ENCODE assay signal across 8 cellular contexts in the genomic region with DNA sequence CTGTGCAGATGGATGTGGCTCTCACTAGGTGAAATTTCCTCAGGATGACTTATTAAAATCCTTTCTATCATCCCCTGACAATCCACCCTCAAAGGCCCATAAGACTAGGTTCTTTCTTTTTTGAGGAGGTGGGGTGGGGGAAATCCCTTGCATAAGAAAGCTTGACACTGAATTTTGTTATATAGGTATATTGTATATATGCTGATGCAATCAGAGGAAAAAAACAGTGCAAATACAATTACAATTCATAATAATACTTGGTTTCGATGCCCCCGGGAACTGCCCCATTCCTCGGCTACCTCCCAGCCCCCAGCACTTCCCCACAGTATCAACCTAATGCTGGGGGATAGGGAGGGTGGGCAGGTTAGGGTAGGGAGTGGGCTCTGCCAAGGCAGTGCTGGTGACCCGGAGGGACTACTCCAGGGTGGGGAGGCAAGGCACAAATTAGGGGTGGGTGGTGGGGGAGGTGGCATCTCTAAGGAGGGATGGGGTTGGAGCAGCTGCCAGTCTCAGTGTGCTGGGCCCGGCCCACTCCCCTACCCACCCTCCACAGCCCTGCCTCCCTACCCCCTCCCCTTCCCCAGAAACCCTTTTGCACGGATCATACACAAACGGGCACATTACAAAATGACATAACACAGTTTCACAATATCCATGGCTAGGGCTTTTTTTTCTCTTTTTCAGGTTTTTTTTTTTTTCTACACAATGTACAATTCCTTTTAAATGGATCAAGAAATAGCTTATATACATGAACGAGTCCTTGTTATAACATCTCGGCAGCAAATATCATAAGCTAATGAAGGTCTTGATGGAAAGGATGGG. TPM values are rescaled to one million over a fixed set of nuclear protein-coding genes. Genes with fewer than 3 reads are reported as not detected.
DNase-seq lines count a peak whose midpoint lies in the region; ATAC-seq and TF ChIP-seq lines count a peak whose summit lies in the region.

No MANE protein-coding gene starts in this region.

- H3K4me1 Mint-ChIP-seq in activated naive CD4-positive, alpha-beta T cell treated with anti-CD3 and anti-CD28 coated beads, Interleukin-2, amount 10 ng/mL, durations not matched to agents 7 days and 5 days = peaks cover 29% of the 10 kb centered on the region

- H3K36me3 ChIP-seq in tibial nerve = peaks cover 0 to 59% (median 0%) of the 10 kb centered on the region in 3 donors
- H3K36me3 ChIP-seq in brain microvascular endothelial cell (replicated peaks) = peaks cover 15% of the 10 kb centered on the region

- no peak for TF ChIP-seq EP300 in tibial nerve (IDR thresholded peaks at IDR 0.05)

- no peak for TF ChIP-seq POLR2A in tibial nerve (IDR thresholded peaks at IDR 0.05)

- no peak overlapping the region for H3K4me3 ChIP-seq in tibial nerve
- H3K4me3 ChIP-seq in brain microvascular endothelial cell (ENCODE audit: low read depth, low read length) = no peak overlapping the region

- CTCF ChIA-PET in activated naive CD4-positive, alpha-beta T cell treated with anti-CD3 and anti-CD28 coated beads, Interleukin-2, amount 10 ng/mL, durations not matched to agents 7 days and 5 days (lab: Charles Lee) = interaction anchor here (1.6 kb wide), 1 partner anchor 9 kb away, joined by 4 read pairs; no protein-coding TSS in a partner anchor

- H3K9me3 ChIP-seq in tibial nerve = no peaks in the 10 kb centered on the region

- peak overlapping the region; percentile 19 for H3K27ac ChIP-seq in foreskin keratinocyte
- peak overlapping the region in 3 of 4 donors; percentile 31 to 70 (median 47) for H3K27ac ChIP-seq in tibial nerve
- H3K27ac ChIP-seq in brain microvascular endothelial cell = no peak overlapping the region

- H3K27ac Mint-ChIP-seq in activated naive CD4-positive, alpha-beta T cell treated with anti-CD3 and anti-CD28 coated beads, Interleukin-2, amount 10 ng/mL, durations not matched to agents 7 days and 5 days = peak overlapping the region; percentile 86

- H3K36me3 Mint-ChIP-seq in activated naive CD4-positive, alpha-beta T cell treated with anti-CD3 and anti-CD28 coated beads, Interleukin-2, amount 10 ng/mL, durations not matched to agents 7 days and 5 days = peaks cover 45% of the 10 kb centered on the region

- ATAC-seq in foreskin keratinocyte = no peak
- no peak for ATAC-seq in GM19452 (IDR thresholded peaks at IDR 0.05; ENCODE audit: unreplicated experiment)

- H3K27me3 ChIP-seq in foreskin keratinocyte (no peaks in the 10 kb centered on the region), tibial nerve (no peaks in the 10 kb centered on the region), brain microvascular endothelial cell (replicated peaks) (no peaks in the 10 kb centered on the region)

- H3K4me3 Mint-ChIP-seq in activated naive CD4-positive, alpha-beta T cell treated with anti-CD3 and anti-CD28 coated beads, Interleukin-2, amount 10 ng/mL, durations not matched to agents 7 days and 5 days = no peak overlapping the region

- in situ Hi-C loops in KBM-7 (cut with MboI; ENCODE audit: low pct_unique_long_range_greater_than_20kb, low sequenced_read_pairs) (loop anchor here (25.0 kb wide), 1 partner anchor 156 kb away; the partner anchor contains the start of genes CREB3L4, CRTC2 and SLC39A1), brain microvascular endothelial cell (cut with HindIII; ENCODE audit: low pct_ligation_motif_present, low sequenced_read_pairs) (no loop called here)

- no peak for DNase-seq in activated naive CD4-positive, alpha-beta T cell treated with anti-CD3 and anti-CD28 coated beads, Interleukin-2, amount 10 ng/mL, durations not matched to agents 7 days and 5 days
- DNase-seq in activated naive CD4-positive, alpha-beta T cell treated with Interleukin-2 at 50 U/mL for 16 hours = no peak
- DNase-seq in SKM-1 (lab: John Stamatoyannopoulos, UW; ENCODE audit: unreplicated experiment) (peak; percentile 35), foreskin keratinocyte (no peak), tibial nerve (ENCODE audit: low spot score in 2 of 2) (no peak), KBM-7 (no peak), brain microvascular endothelial cell (no peak)

- TF ChIP-seq CTCF in foreskin keratinocyte (conservative IDR thresholded peaks at IDR 0.05) = no peak
- TF ChIP-seq CTCF in tibial nerve (IDR thresholded peaks at IDR 0.05) = no peak
- no peak for TF ChIP-seq CTCF in brain microvascular endothelial cell (IDR thresholded peaks at IDR 0.05; ENCODE audit: low read depth, low read length, missing control alignments)

- H3K4me1 ChIP-seq in foreskin keratinocyte (peaks cover 5% of the 10 kb centered on the region), tibial nerve (peaks cover 0 to 29% (median 5%) of the 10 kb centered on the region in 4 donors)

- no peaks in the 10 kb centered on the region for H3K27me3 Mint-ChIP-seq in activated naive CD4-positive, alpha-beta T cell treated with anti-CD3 and anti-CD28 coated beads, Interleukin-2, amount 10 ng/mL, durations not matched to agents 7 days and 5 days

- WGBS in tibial nerve, 2 donors = 73 to 80% methylated on average over 9 of the region's 9 CpGs

- H3K9me3 Mint-ChIP-seq in activated naive CD4-positive, alpha-beta T cell treated with anti-CD3 and anti-CD28 coated beads, Interleukin-2, amount 10 ng/mL, durations not matched to agents 7 days and 5 days = no peaks in the 10 kb centered on the region

RNA-seq across cellular contexts. Expression of gene SLC27A3, which starts 30.9 kb away (rescaled TPM):
- total RNA-seq in foreskin keratinocyte (10.3 and 11.4 TPM in 2 replicates), tibial nerve (10 to 100 TPM; 38.5 to 89.4 (median 59.2) TPM)
- 15.0 TPM in 2 replicates for polyA plus RNA-seq in foreskin keratinocyte
